ENCODE assay signal across 24 cellular contexts in genomic region chr7:10429031-10429430, GRCh38.
"Had no signal": no experiment of that assay in that cellular context is flagged by ENCODE, and none has a peak within 500 bp of the region (broad histone marks: within the 10 kb centered on the region; RNA-seq: fewer than 3 reads in every experiment).

No MANE protein-coding gene starts in this region.

- H3K27ac ChIP-seq: brain microvascular endothelial cell, esophagus muscularis mucosa, gastroesophageal sphincter, tibial nerve had no signal

- ATAC-seq: activated CD8-positive, alpha-beta T cell treated with anti-CD3 and anti-CD28 coated beads for 36 hours; activated naive CD8-positive, alpha-beta T cell treated with anti-CD3 and anti-CD28 coated beads, Interleukin-2, amount 50 U/mL, for 24 hours; gastroesophageal sphincter; natural killer cell treated with Interleukin-12 subunit alpha and Interleukin-12 subunit beta and Interleukin-15 and Interleukin-18, amount 100 ng/mL, for 72 hours had no signal

- H3K4me3 Mint-ChIP-seq: activated CD4-positive, alpha-beta T cell treated with anti-CD3 and anti-CD28 coated beads, Interleukin-2, amount 10 ng/mL, durations not matched to agents 24 days and 14 days; activated CD8-positive, alpha-beta T cell treated with anti-CD3 and anti-CD28 coated beads for 36 hours; activated naive CD4-positive, alpha-beta T cell treated with anti-CD3 and anti-CD28 coated beads, Interleukin-2, amount 10 ng/mL, durations not matched to agents 7 days and 5 days; activated naive CD8-positive, alpha-beta T cell treated with anti-CD3 and anti-CD28 coated beads, Interleukin-2, amount 50 U/mL, for 24 hours; central memory CD8-positive, alpha-beta T cell; immature natural killer cell; natural killer cell treated with Interleukin-12 subunit alpha and Interleukin-12 subunit beta and Interleukin-15 and Interleukin-18, amount 100 ng/mL, for 72 hours; stimulated activated naive CD8-positive, alpha-beta T cell treated with anti-CD3 and anti-CD28 coated beads, Interleukin-15, Interleukin-2, amounts not matched to agents 100 ng/mL and 50 ng/mL, for 24 hours had no signal

- FAIRE-seq: endothelial cell of umbilical vein, urothelium cell line had no signal

- H3K4me1 Mint-ChIP-seq: activated CD4-positive, alpha-beta T cell treated with anti-CD3 and anti-CD28 coated beads, Interleukin-2, amount 10 ng/mL, durations not matched to agents 24 days and 14 days; activated naive CD4-positive, alpha-beta T cell treated with anti-CD3 and anti-CD28 coated beads, Interleukin-2, amount 10 ng/mL, durations not matched to agents 7 days and 5 days; activated naive CD8-positive, alpha-beta T cell treated with anti-CD3 and anti-CD28 coated beads, Interleukin-2, amount 50 U/mL, for 24 hours; central memory CD8-positive, alpha-beta T cell; immature natural killer cell had no signal

- H3K9me3 ChIP-seq: esophagus muscularis mucosa, tibial nerve had no signal

- H3K27me3 ChIP-seq: brain microvascular endothelial cell, esophagus muscularis mucosa, gastroesophageal sphincter, tibial nerve had no signal

- DNase-seq: activated CD4-positive, alpha-beta T cell treated with anti-CD3 and anti-CD28 coated beads, Interleukin-2, amount 10 ng/mL, durations not matched to agents 24 days and 14 days; activated CD8-positive, alpha-beta T cell treated with anti-CD3 and anti-CD28 coated beads for 36 hours; activated naive CD4-positive, alpha-beta T cell treated with anti-CD3 and anti-CD28 coated beads, Interleukin-2, amount 10 ng/mL, durations not matched to agents 7 days and 5 days; activated naive CD8-positive, alpha-beta T cell treated with anti-CD3 and anti-CD28 coated beads, Interleukin-2, amount 50 U/mL, for 24 hours; activated T-cell treated with anti-CD3 and anti-CD28 coated beads, Interleukin-2, amount 50 U/mL, for 1 hour; brain microvascular endothelial cell; cortex of kidney; effector CD4-positive, alpha-beta T cell; immature natural killer cell; mesendoderm; occipital lobe; stimulated activated CD4-positive, alpha-beta T cell treated with anti-CD3 and anti-CD28 coated beads, Interleukin-15, amount 100 ng/mL, for 24 hours; stimulated activated CD4-positive, alpha-beta T cell treated with anti-CD3 and anti-CD28 coated beads, Interleukin-2, amount 100 ng/mL, for 48 hours; T-helper 1 cell; T1000 had no signal

- H3K9me3 Mint-ChIP-seq: activated CD8-positive, alpha-beta T cell treated with anti-CD3 and anti-CD28 coated beads for 36 hours; activated naive CD4-positive, alpha-beta T cell treated with anti-CD3 and anti-CD28 coated beads, Interleukin-2, amount 10 ng/mL, durations not matched to agents 7 days and 5 days; activated naive CD8-positive, alpha-beta T cell treated with anti-CD3 and anti-CD28 coated beads, Interleukin-2, amount 50 U/mL, for 24 hours; activated T-helper 2 cell treated with anti-CD3 and anti-CD28 coated beads, Interferon-gamma antibody, Interleukin-2, Interleukin-4, amounts not matched to agents 10 μg/mL and 5 μg/mL and 100 μg/mL, durations not matched to agents 14 hours and 24 hours and 36 hours had no signal

- H3K4me3 ChIP-seq: esophagus muscularis mucosa, gastroesophageal sphincter, tibial nerve had no signal

- H3K36me3 Mint-ChIP-seq: activated naive CD4-positive, alpha-beta T cell treated with anti-CD3 and anti-CD28 coated beads, Interleukin-2, amount 10 ng/mL, durations not matched to agents 7 days and 5 days; immature natural killer cell; natural killer cell treated with Interleukin-12 subunit alpha and Interleukin-12 subunit beta and Interleukin-15 and Interleukin-18, amount 100 ng/mL, for 72 hours had no signal

- H3K4me1 ChIP-seq: gastroesophageal sphincter had no signal

- H3K36me3 ChIP-seq: brain microvascular endothelial cell, esophagus muscularis mucosa, gastroesophageal sphincter, tibial nerve had no signal

- H3K27ac Mint-ChIP-seq: activated CD4-positive, alpha-beta T cell treated with anti-CD3 and anti-CD28 coated beads, Interleukin-2, amount 10 ng/mL, durations not matched to agents 24 days and 14 days; activated CD8-positive, alpha-beta T cell treated with anti-CD3 and anti-CD28 coated beads for 36 hours; activated naive CD4-positive, alpha-beta T cell treated with anti-CD3 and anti-CD28 coated beads, Interleukin-2, amount 10 ng/mL, durations not matched to agents 7 days and 5 days; activated naive CD8-positive, alpha-beta T cell treated with anti-CD3 and anti-CD28 coated beads, Interleukin-2, amount 50 U/mL, for 24 hours; activated T-helper 2 cell treated with anti-CD3 and anti-CD28 coated beads, Interferon-gamma antibody, Interleukin-2, Interleukin-4, amounts not matched to agents 10 μg/mL and 5 μg/mL and 100 μg/mL, durations not matched to agents 14 hours and 24 hours and 36 hours; immature natural killer cell; natural killer cell treated with Interleukin-12 subunit alpha and Interleukin-12 subunit beta and Interleukin-15 and Interleukin-18, amount 100 ng/mL, for 72 hours; stimulated activated naive CD8-positive, alpha-beta T cell treated with anti-CD3 and anti-CD28 coated beads, Interleukin-15, Interleukin-2, amounts not matched to agents 100 ng/mL and 50 ng/mL, for 24 hours had no signal

- H3K27me3 Mint-ChIP-seq: activated CD4-positive, alpha-beta T cell treated with anti-CD3 and anti-CD28 coated beads, Interleukin-2, amount 10 ng/mL, durations not matched to agents 24 days and 14 days; activated CD8-positive, alpha-beta T cell treated with anti-CD3 and anti-CD28 coated beads for 36 hours; activated naive CD4-positive, alpha-beta T cell treated with anti-CD3 and anti-CD28 coated beads, Interleukin-2, amount 10 ng/mL, durations not matched to agents 7 days and 5 days; activated naive CD8-positive, alpha-beta T cell treated with anti-CD3 and anti-CD28 coated beads, Interleukin-2, amount 50 U/mL, for 24 hours; central memory CD8-positive, alpha-beta T cell; natural killer cell treated with Interleukin-12 subunit alpha and Interleukin-12 subunit beta and Interleukin-15 and Interleukin-18, amount 100 ng/mL, for 72 hours; stimulated activated naive CD8-positive, alpha-beta T cell treated with anti-CD3 and anti-CD28 coated beads, Interleukin-15, Interleukin-2, amounts not matched to agents 100 ng/mL and 50 ng/mL, for 24 hours had no signal
